9 cellular contexts compared by ENCODE assay signal in the genomic region with DNA sequence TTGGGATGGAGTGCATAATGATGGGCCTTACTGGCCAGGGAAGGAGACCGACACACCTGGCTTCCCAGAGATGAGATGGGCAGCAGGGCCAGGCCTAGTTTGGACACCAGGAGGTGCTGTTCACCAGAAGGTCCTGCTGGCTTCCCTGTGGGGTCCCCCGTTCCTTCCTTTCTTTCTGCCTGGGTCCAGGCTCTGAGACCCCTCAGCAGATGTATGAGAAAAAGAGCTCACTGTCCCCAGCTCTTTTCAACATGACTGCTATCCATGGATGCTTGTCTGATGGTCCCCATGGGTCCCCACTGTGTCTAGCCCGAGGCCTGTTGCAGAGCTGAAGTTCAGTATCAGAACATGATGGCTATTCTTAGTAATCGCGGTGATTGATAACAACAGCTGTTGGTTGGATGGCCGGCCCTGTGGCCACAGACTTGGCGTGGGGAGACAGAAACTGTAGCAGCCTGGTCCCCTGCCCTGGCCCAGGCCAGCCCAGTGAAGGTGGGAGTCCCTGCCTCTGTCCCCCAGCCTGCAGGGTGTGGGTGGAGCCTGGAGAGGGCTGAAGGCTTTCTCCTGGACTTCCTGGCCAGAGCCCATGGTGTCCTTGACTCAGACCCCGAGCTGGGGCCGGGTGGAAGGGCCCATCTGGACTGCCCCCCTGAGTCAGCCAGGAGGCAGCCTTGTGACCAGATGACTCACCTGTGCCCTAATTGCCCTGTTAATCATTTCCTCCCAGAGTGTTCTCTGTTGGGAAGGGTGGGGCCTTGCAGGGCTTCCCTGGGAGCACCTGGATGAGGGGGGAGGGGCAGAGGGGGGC. TPM values are rescaled to one million over a fixed set of nuclear protein-coding genes. Genes with fewer than 3 reads are reported as not detected.
DNase-seq lines count a peak whose midpoint lies in the region; ATAC-seq and TF ChIP-seq lines count a peak whose summit lies in the region.
"Had no signal": no experiment of that assay in that cellular context is flagged by ENCODE, and none has a peak within 500 bp of the region (broad histone marks: within the 10 kb centered on the region; RNA-seq: fewer than 3 reads in every experiment).

No MANE protein-coding gene starts in this region.

- H3K9me3 Mint-ChIP-seq in CD4-positive, alpha-beta T cell = no peaks in the 10 kb centered on the region
- no peaks in the 10 kb centered on the region for H3K9me3 Mint-ChIP-seq in activated naive CD8-positive, alpha-beta T cell treated with anti-CD3 and anti-CD28 coated beads for 36 hours

- no peaks in the 10 kb centered on the region for H3K27me3 Mint-ChIP-seq in CD4-positive, alpha-beta T cell
- no peaks in the 10 kb centered on the region for H3K27me3 Mint-ChIP-seq in activated naive CD8-positive, alpha-beta T cell treated with anti-CD3 and anti-CD28 coated beads for 36 hours

- CTCF ChIA-PET in CD4-positive, alpha-beta T cell (lab: Charles Lee) = interaction anchor here (0.7 to 0.9 kb wide), 4 partner anchors 9 to 111 kb away, joined by 3 to 5 read pairs (median 4); no protein-coding TSS in a partner anchor

- peaks cover 34% of the 10 kb centered on the region for H3K4me1 Mint-ChIP-seq in CD4-positive, alpha-beta T cell (ENCODE audit: low read depth)
- peaks cover 33% of the 10 kb centered on the region for H3K4me1 Mint-ChIP-seq in activated naive CD8-positive, alpha-beta T cell treated with anti-CD3 and anti-CD28 coated beads for 36 hours

- 11 to 15% methylated on average over 9 of the region's 9 CpGs for WGBS in heart right ventricle, 2 donors

- no peak overlapping the region for H3K4me3 ChIP-seq in heart right ventricle
- H3K4me3 ChIP-seq: SK-N-MC had no signal

- DNase-seq in CD4-positive, alpha-beta T cell = peak in 4 of 10 experiments; percentile 36 to 38 (median 36)
- DNase-seq in NCI-H510A (lab: John Stamatoyannopoulos, UW) (peak; percentile 32), heart right ventricle (peak in 1 of 2 donors; percentile 53), retina (peak; percentile 72), SIG-M5 treated with dmso at 0.1 percent for 504 hours (lab: John Stamatoyannopoulos, UW; ENCODE audit: unreplicated experiment) (no peak)
- DNase-seq in activated naive CD8-positive, alpha-beta T cell treated with anti-CD3 and anti-CD28 coated beads for 36 hours = peak; percentile 47

- no peak overlapping the region for H3K4me3 Mint-ChIP-seq in CD4-positive, alpha-beta T cell
- no peak overlapping the region for H3K4me3 Mint-ChIP-seq in activated naive CD8-positive, alpha-beta T cell treated with anti-CD3 and anti-CD28 coated beads for 36 hours

- ATAC-seq in CD4-positive, alpha-beta T cell (ENCODE audit: poor library complexity) = no peak
- ATAC-seq in GM18907 (IDR thresholded peaks at IDR 0.05; ENCODE audit: unreplicated experiment) (peak; percentile 24), heart right ventricle (peak; percentile 40 to 75 (median 68)), HG02642 (IDR thresholded peaks at IDR 0.05; ENCODE audit: poor library complexity, unreplicated experiment) (no peak)

- H3K4me1 ChIP-seq in heart right ventricle = peaks cover 16 to 54% (median 37%) of the 10 kb centered on the region in 9 donors

- no peak overlapping the region for H3K27ac Mint-ChIP-seq in CD4-positive, alpha-beta T cell
- no peak overlapping the region for H3K27ac Mint-ChIP-seq in activated naive CD8-positive, alpha-beta T cell treated with anti-CD3 and anti-CD28 coated beads for 36 hours

- H3K9me3 ChIP-seq in CD4-positive, alpha-beta T cell (ENCODE audit: control insufficient read depth, low read length) = no peaks in the 10 kb centered on the region
- no peaks in the 10 kb centered on the region for H3K9me3 ChIP-seq in heart right ventricle

- H3K27ac ChIP-seq in CD4-positive, alpha-beta T cell (ENCODE audit: low read depth, low read length) = no peak overlapping the region
- peak overlapping the region; percentile 11 to 93 (median 86) for H3K27ac ChIP-seq in heart right ventricle
- H3K27ac ChIP-seq: SK-N-MC had no signal

- POLR2A ChIA-PET in CD4-positive, alpha-beta T cell (lab: Charles Lee) = interaction anchor here (0.7 to 1.3 kb wide), 3 partner anchors 16 to 122 kb away, joined by 3 to 4 read pairs (median 3); a partner anchor contains a TSS

- no peaks in the 10 kb centered on the region for H3K36me3 Mint-ChIP-seq in CD4-positive, alpha-beta T cell (ENCODE audit: low read depth)
- H3K36me3 Mint-ChIP-seq in activated naive CD8-positive, alpha-beta T cell treated with anti-CD3 and anti-CD28 coated beads for 36 hours = no peaks in the 10 kb centered on the region

- no peaks in the 10 kb centered on the region for H3K36me3 ChIP-seq in heart right ventricle

- H3K27me3 ChIP-seq in CD4-positive, alpha-beta T cell (ENCODE audit: control insufficient read depth, insufficient read depth, low read length) = no peaks in the 10 kb centered on the region
- H3K27me3 ChIP-seq in heart right ventricle = peaks cover 0 to 11% (median 0%) of the 10 kb centered on the region in 7 donors

- intact Hi-C loops in CD4-positive, alpha-beta T cell (cut with DNase I, micrococcal nuclease) = loop anchor here (1.0 to 10.0 kb wide), 6 partner anchors 42 to 565 kb away; no protein-coding TSS in a partner anchor
- intact Hi-C loops in heart right ventricle (cut with DNase I) = loop anchor here (1.0 to 10.0 kb wide), 22 partner anchors 19 to 565 kb away; a partner anchor contains a TSS

- peak; percentile 62 for TF ChIP-seq CTCF in CD4-positive, alpha-beta T cell (IDR thresholded peaks at IDR 0.05)
- TF ChIP-seq CTCF in heart right ventricle (IDR thresholded peaks at IDR 0.05) = peak; percentile 65 to 94 (median 87)

RNA-seq across cellular contexts. Expression of a gene that starts 9.9 kb away (rescaled TPM):
- 10 to 100 TPM; 38.3 to 40.8 TPM for total RNA-seq in CD4-positive, alpha-beta T cell
- 10 to 100 TPM; 32.0 to 34.3 TPM for total RNA-seq in activated naive CD8-positive, alpha-beta T cell treated with anti-CD3 and anti-CD28 coated beads for 36 hours
- 10 to 100 TPM; 16.0 to 26.4 (median 18.7) TPM for total RNA-seq in heart right ventricle
- polyA plus RNA-seq in heart right ventricle = 10 to 100 TPM; 12.6 to 37.6 TPM

RNA-seq across cellular contexts. Expression of a gene that starts 31.2 kb away (rescaled TPM):
- total RNA-seq in CD4-positive, alpha-beta T cell = 10 to 100 TPM; 44.5 to 45.5 TPM
- 10 to 100 TPM; 35.5 to 36.6 TPM for total RNA-seq in activated naive CD8-positive, alpha-beta T cell treated with anti-CD3 and anti-CD28 coated beads for 36 hours
- 10 to 100 TPM in 1 of 10 donors, 1 to 10 TPM in 9; 3.2 to 16.7 (median 5.5) TPM for total RNA-seq in heart right ventricle
- 10 to 100 TPM in 1 of 2 donors, 1 to 10 TPM in 1; 7.8 to 12.6 TPM for polyA plus RNA-seq in heart right ventricle

Comparison
In these comparisons a context has a peak if more than half of its experiments do, and no peak if none do; other contexts are left out.
1. ATAC-seq: peak in GM18907 (single experiment) and heart right ventricle (8 of 8); none in CD4-positive, alpha-beta T cell (single experiment) and HG02642 (single experiment).